ENCODE assay signal across 9 cellular contexts in genomic region chr1:95084317-95085176, GRCh38. TPM values are rescaled to one million over a fixed set of nuclear protein-coding genes. Genes with fewer than 3 reads are reported as not detected.
DNase-seq lines count a peak whose midpoint lies in the region; ATAC-seq and TF ChIP-seq lines count a peak whose summit lies in the region.
"Had no signal": no experiment of that assay in that cellular context is flagged by ENCODE, and none has a peak within 500 bp of the region (broad histone marks: within the 10 kb centered on the region; RNA-seq: fewer than 3 reads in every experiment).

No MANE protein-coding gene starts in this region.

- TF ChIP-seq RAD21 in neural cell (conservative IDR thresholded peaks at IDR 0.05) = no peak

- H3K4me2 ChIP-seq in neural cell (ENCODE audit: low read length) = no peak overlapping the region

- H4K20me1 ChIP-seq in neural cell (ENCODE audit: insufficient read depth) = no peaks in the 10 kb centered on the region

- H2AFZ ChIP-seq in neural cell (ENCODE audit: low read depth, low read length) = no peak overlapping the region

- no peak overlapping the region for H3K4me3 ChIP-seq in RWPE2 (ENCODE audit: severe bottlenecking)
- H3K4me3 ChIP-seq in epithelial cell of proximal tubule (ENCODE audit: low read depth, low read length) = no peak overlapping the region
- no peak overlapping the region for H3K4me3 ChIP-seq in neural cell (ENCODE audit: low read length)

- H3K36me3 ChIP-seq in RWPE2 (ENCODE audit: low read depth) (no peaks in the 10 kb centered on the region), neural cell (ENCODE audit: insufficient read depth, low read length) (no peaks in the 10 kb centered on the region)

- H3K9me2 ChIP-seq in neural cell (ENCODE audit: insufficient read depth, low read length) = no peaks in the 10 kb centered on the region

- H3K9me3 ChIP-seq in RWPE2 (ENCODE audit: severe bottlenecking) (no peaks in the 10 kb centered on the region), neural cell (ENCODE audit: low read length) (no peaks in the 10 kb centered on the region)

- TF ChIP-seq EP300 in neural cell (conservative IDR thresholded peaks at IDR 0.05; ENCODE audit: poor library complexity, severe bottlenecking) = no peak

- TF ChIP-seq CTCF in RWPE2 (IDR thresholded peaks at IDR 0.05; ENCODE audit: poor library complexity, severe bottlenecking) (peak; percentile 70), epithelial cell of proximal tubule (conservative IDR thresholded peaks at IDR 0.05; ENCODE audit: low read depth, low read length) (peak; percentile 89), neural cell (IDR thresholded peaks at IDR 0.05; ENCODE audit: poor library complexity, severe bottlenecking) (peak; percentile 46)

- ATAC-seq in GM19035 (IDR thresholded peaks at IDR 0.05; ENCODE audit: unreplicated experiment) (peak; percentile 75), HG03432 (IDR thresholded peaks at IDR 0.05; ENCODE audit: unreplicated experiment) (peak; percentile 56), RWPE2 (ENCODE audit: low read depth) (peak; percentile 42; the same call in 2 of the 3 replicates)

- no peaks in the 10 kb centered on the region for H3F3A ChIP-seq in neural cell (ENCODE audit: insufficient read depth, low read length, poor library complexity, severe bottlenecking)

- no peaks in the 10 kb centered on the region for H3K79me2 ChIP-seq in neural cell (replicated peaks; ENCODE audit: insufficient read depth, low read length)

- H3K27ac ChIP-seq in RWPE2 (ENCODE audit: poor library complexity, severe bottlenecking) (no peak overlapping the region), neural cell (ENCODE audit: low read length) (no peak overlapping the region)

- H3K4me1 ChIP-seq in RWPE2 (ENCODE audit: insufficient read depth, poor library complexity, severe bottlenecking) = peaks cover 12% of the 10 kb centered on the region

- H3K27me3 ChIP-seq in RWPE2 (ENCODE audit: insufficient read depth, poor library complexity, severe bottlenecking) = no peaks in the 10 kb centered on the region
- no peaks in the 10 kb centered on the region for H3K27me3 ChIP-seq in neural cell (ENCODE audit: insufficient read depth, low read depth, low read length)

- DNase-seq in NCI-H1436 (lab: John Stamatoyannopoulos, UW) (peak; percentile 32), NCI-H1436 treated with DMSO at 0.1 percent for 48 hours (lab: John Stamatoyannopoulos, UW) (no peak), RWPE2 (ENCODE audit: low spot score) (no peak), epithelial cell of proximal tubule (ENCODE audit: low read depth) (no peak), DMS79 (lab: John Stamatoyannopoulos, UW) (no peak)

- no peak overlapping the region for H3K9ac ChIP-seq in neural cell (ENCODE audit: low read length)

TF ChIP-seq in neural cell, 6 proteins besides CTCF, POLR2A, EP300 and RAD21:
- TF ChIP-seq MXI1 (conservative IDR thresholded peaks at IDR 0.05; ENCODE audit: poor library complexity, severe bottlenecking) (no peak), SMC3 (conservative IDR thresholded peaks at IDR 0.05; ENCODE audit: poor library complexity) (no peak), REST (IDR thresholded peaks at IDR 0.05; ENCODE audit: borderline replicate concordance) (no peak), EZH2 (IDR thresholded peaks at IDR 0.05; ENCODE audit: borderline replicate concordance, insufficient read depth, low read length, poor library complexity, severe bottlenecking) (no peak), POLR2AphosphoS5 (IDR thresholded peaks at IDR 0.05) (no peak), TAF1 (IDR thresholded peaks at IDR 0.05; ENCODE audit: low read depth) (no peak)

RNA-seq across cellular contexts. Expression of gene ALG14, which starts 11.8 kb away (rescaled TPM):
- total RNA-seq in epithelial cell of proximal tubule = 1.1 and 1.7 TPM in 2 replicates
- polyA plus RNA-seq in neural cell = 2.6 and 3.0 TPM in 2 replicates
- polyA minus RNA-seq in neural cell = 3.7 and 4.9 TPM in 2 replicates

RNA-seq across cellular contexts. Expression of gene TLCD4, which starts 32.6 kb away (rescaled TPM):
- total RNA-seq in epithelial cell of proximal tubule = 3.2 and 5.4 TPM in 2 replicates
- 1.1 and 1.6 TPM in 2 replicates for polyA plus RNA-seq in neural cell
- polyA minus RNA-seq in neural cell = 4.6 and 6.1 TPM in 2 replicates
- polyA plus RNA-seq: CD8-positive, alpha-beta memory T cell had no signal
